8 cellular contexts compared by ENCODE assay signal in genomic region chr6:90175627-90176538, GRCh38.
DNase-seq lines count a peak whose midpoint lies in the region; ATAC-seq, FAIRE-seq and TF ChIP-seq lines count a peak whose summit lies in the region.

No MANE protein-coding gene starts in this region.

- ATAC-seq in GM19043 (IDR thresholded peaks at IDR 0.05; ENCODE audit: low read depth, unreplicated experiment) (peak; percentile 70), GM21737 (IDR thresholded peaks at IDR 0.05; ENCODE audit: unreplicated experiment) (no peak)

- H3K79me2 ChIP-seq in Karpas-422 (ENCODE audit: low read length): no peaks in the 10 kb centered on the region

- CTCF ChIA-PET in activated naive CD4-positive, alpha-beta T cell treated with anti-CD3 and anti-CD28 coated beads for 36 hours (lab: Charles Lee): interaction anchor here (0.6 to 2.0 kb wide), 13 partner anchors 9 to 354 kb away, joined by 3 to 8 read pairs (median 3); no protein-coding TSS in a partner anchor

- H3K4me3 Mint-ChIP-seq in activated naive CD4-positive, alpha-beta T cell treated with anti-CD3 and anti-CD28 coated beads for 36 hours: peak overlapping the region; percentile 62

- H3K4me1 ChIP-seq in Karpas-422 (ENCODE audit: low read length): peaks cover 33% of the 10 kb centered on the region

- intact Hi-C loops in activated naive CD4-positive, alpha-beta T cell treated with anti-CD3 and anti-CD28 coated beads for 36 hours (cut with micrococcal nuclease): loop anchor here (1.0 to 10.0 kb wide), 6 partner anchors 8 to 821 kb away; partner anchors contain the start of genes CASP8AP2 and UBE2J1

- H3K4me3 ChIP-seq in Karpas-422 (ENCODE audit: low read length): no peak overlapping the region

- no peak overlapping the region for H3K27ac ChIP-seq in Karpas-422 (ENCODE audit: low read length)

- no peaks in the 10 kb centered on the region for H3K9me2 ChIP-seq in Karpas-422 (replicated peaks; ENCODE audit: insufficient read depth, low read length)

- no peaks in the 10 kb centered on the region for H3K9me3 ChIP-seq in Karpas-422 (ENCODE audit: low read length)

- peak overlapping the region; percentile 95 for H3K27ac Mint-ChIP-seq in activated naive CD4-positive, alpha-beta T cell treated with anti-CD3 and anti-CD28 coated beads for 36 hours

- no peaks in the 10 kb centered on the region for H3K27me3 Mint-ChIP-seq in activated naive CD4-positive, alpha-beta T cell treated with anti-CD3 and anti-CD28 coated beads for 36 hours (ENCODE audit: low read depth)

- peaks cover 2% of the 10 kb centered on the region for H3K9me3 Mint-ChIP-seq in activated naive CD4-positive, alpha-beta T cell treated with anti-CD3 and anti-CD28 coated beads for 36 hours

- H3K36me3 Mint-ChIP-seq in activated naive CD4-positive, alpha-beta T cell treated with anti-CD3 and anti-CD28 coated beads for 36 hours (ENCODE audit: low read depth): peaks cover 17% of the 10 kb centered on the region

- no peaks in the 10 kb centered on the region for H3K36me3 ChIP-seq in Karpas-422 (ENCODE audit: insufficient read depth, low read length)

- no peak for TF ChIP-seq POLR2A in GM12892 (IDR thresholded peaks at IDR 0.05; ENCODE audit: low read depth, low read length)

- DNase-seq in Karpas-422: no peak
- peak; percentile 88 for DNase-seq in activated naive CD4-positive, alpha-beta T cell treated with anti-CD3 and anti-CD28 coated beads for 36 hours
- DNase-seq in stimulated activated CD4-positive, alpha-beta T cell treated with anti-CD3 and anti-CD28 coated beads, Interleukin-1b, Interleukin-23, amount 100 ng/mL, for 48 hours: peak; percentile 78
- DNase-seq in putamen (ENCODE audit: low spot score): no peak
- DNase-seq in NCI-H1092 (lab: John Stamatoyannopoulos, UW): no peak
- DNase-seq in GM12892 (ENCODE audit: insufficient read length): no peak

- H4K20me1 ChIP-seq in Karpas-422 (ENCODE audit: insufficient read depth, low read depth, low read length): no peaks in the 10 kb centered on the region

- peak overlapping the region; percentile 11 for H3K4me2 ChIP-seq in Karpas-422 (ENCODE audit: low read depth, low read length, poor library complexity, severe bottlenecking)

- peaks cover 79% of the 10 kb centered on the region for H3K4me1 Mint-ChIP-seq in activated naive CD4-positive, alpha-beta T cell treated with anti-CD3 and anti-CD28 coated beads for 36 hours (ENCODE audit: low read depth)

- no peak overlapping the region; the same call in 1 of the 2 replicates for H3K9ac ChIP-seq in Karpas-422 (ENCODE audit: low read length)

- H3K27me3 ChIP-seq in Karpas-422 (ENCODE audit: low read length): no peaks in the 10 kb centered on the region

- H2AFZ ChIP-seq in Karpas-422 (ENCODE audit: low read length): no peak overlapping the region

- no peak for FAIRE-seq in GM12892 (lab: Jason Lieb, UNC)

Comparison
In these comparisons a context has a peak if more than half of its experiments do, and no peak if none do; other contexts are left out.
1. DNase-seq: peak in activated naive CD4-positive, alpha-beta T cell treated with anti-CD3 and anti-CD28 coated beads for 36 hours (single experiment) and stimulated activated CD4-positive, alpha-beta T cell treated with anti-CD3 and anti-CD28 coated beads, Interleukin-1b, Interleukin-23, amount 100 ng/mL, for 48 hours (single experiment); none in Karpas-422 (single experiment), putamen (single experiment), NCI-H1092 (single experiment) and GM12892 (single experiment).